8 cellular contexts compared by ENCODE assay signal in genomic region chr2:151261240-151261976, GRCh38.
DNase-seq lines count a peak whose midpoint lies in the region; ATAC-seq lines count a peak whose summit lies in the region.

RBM43 (minus strand) TSS chr2:151261863; CDS start chr2:151261727, 136 bp downstream.

- no peaks in the 10 kb centered on the region for H3K4me1 ChIP-seq in effector memory CD4-positive, alpha-beta T cell (ENCODE audit: control insufficient read depth, insufficient read depth, low read length, poor library complexity, severe bottlenecking)

- H3K4me3 ChIP-seq in effector memory CD4-positive, alpha-beta T cell (ENCODE audit: insufficient read depth, low read depth, low read length, poor library complexity, severe bottlenecking) = peak within 1 kb of the TSS; percentile 73

- peak within 1 kb of the TSS; percentile 94 for H3K27ac ChIP-seq in effector memory CD4-positive, alpha-beta T cell (ENCODE audit: insufficient read depth, low read length, poor library complexity, severe bottlenecking)

- DNase-seq in C1 segment of cervical spinal cord (lab: John Stamatoyannopoulos, UW) (peak in 12 of 14 donors; percentile 26 to 83 (median 71)), NCI-H748 (lab: John Stamatoyannopoulos, UW; ENCODE audit: unreplicated experiment) (peak; percentile 84), medulla oblongata (ENCODE audit: extremely low spot score) (peak; percentile 87)
- peak; percentile 49 to 60 for DNase-seq in activated CD8-positive, alpha-beta memory T cell treated with anti-CD3 and anti-CD28 coated beads for 1 hour (ENCODE audit: extremely low read depth in 1 of 2, low read depth in 1 of 2)
- peak; percentile 78 to 79 (median 79) for DNase-seq in effector memory CD4-positive, alpha-beta T cell
- peak; percentile 58 to 72 (median 72) for DNase-seq in stimulated activated CD4-positive, alpha-beta T cell treated with anti-CD3 and anti-CD28 coated beads, TNF-alpha, amount 100 ng/mL, for 48 hours (ENCODE audit: low read depth in 3 of 3)

- ATAC-seq in GM19328 (IDR thresholded peaks at IDR 0.05; ENCODE audit: unreplicated experiment) (peak; percentile 87), HG03469 (IDR thresholded peaks at IDR 0.05; ENCODE audit: unreplicated experiment) (peak; percentile 83)

- no peaks in the 10 kb centered on the region for H3K27me3 ChIP-seq in effector memory CD4-positive, alpha-beta T cell (replicated peaks; ENCODE audit: control insufficient read depth, insufficient read depth, low read length, poor library complexity, severe bottlenecking)

- H3K36me3 ChIP-seq in effector memory CD4-positive, alpha-beta T cell (ENCODE audit: control insufficient read depth, insufficient read depth, low read length) = no peaks in the 10 kb centered on the region

- H3K9me3 ChIP-seq in effector memory CD4-positive, alpha-beta T cell (ENCODE audit: control insufficient read depth, low read length) = no peaks in the 10 kb centered on the region

Comparison
In these comparisons a context has a peak if more than half of its experiments do, and no peak if none do; other contexts are left out.
1. Peak in every context shown above with its lines: DNase-seq, ATAC-seq, H3K4me3 ChIP-seq and H3K27ac ChIP-seq.